30 cellular contexts compared by ENCODE assay signal in genomic region chrX:138754861-138755260, GRCh38. TPM values are rescaled to one million over a fixed set of nuclear protein-coding genes. Genes with fewer than 3 reads are reported as not detected.
"Had no signal": no experiment of that assay in that cellular context is flagged by ENCODE, and none has a peak within 500 bp of the region (broad histone marks: within the 10 kb centered on the region; RNA-seq: fewer than 3 reads in every experiment).

No MANE protein-coding gene starts in this region.

- H3K4me1 ChIP-seq: body of pancreas, foreskin keratinocyte, heart right ventricle, right lobe of liver, uterus had no signal

- H3K4me1 Mint-ChIP-seq: naive thymus-derived CD4-positive, alpha-beta T cell had no signal

- H3K4me3 Mint-ChIP-seq: activated T-cell treated with anti-CD3 and anti-CD28 coated beads, Interleukin-2, amount 50 U/mL, for 72 hours; effector memory CD8-positive, alpha-beta T cell; naive thymus-derived CD4-positive, alpha-beta T cell; neural crest cell; type B pancreatic cell had no signal

- DNase-seq: activated CD4-positive, alpha-beta T cell treated with anti-CD3 and anti-CD28 coated beads for 4 hours; activated CD4-positive, alpha-beta T cell treated with anti-CD3 and anti-CD28 coated beads, Interleukin-2, amount 50 U/mL, for 4 hours; activated naive CD4-positive, alpha-beta T cell; activated T-cell treated with anti-CD3 and anti-CD28 coated beads for 4 hours; activated T-cell treated with anti-CD3 and anti-CD28 coated beads, Interleukin-2, amount 50 U/mL, for 72 hours; body of pancreas; dorsolateral prefrontal cortex; effector memory CD8-positive, alpha-beta T cell; heart right ventricle; left cardiac atrium; left ventricle myocardium superior; midbrain; naive thymus-derived CD4-positive, alpha-beta T cell; occipital lobe; posterior cingulate gyrus; right lobe of liver; stimulated activated CD4-positive, alpha-beta T cell treated with anti-CD3 and anti-CD28 coated beads, Interleukin-12 subunit alpha, Interleukin-12 subunit beta, amount 100 ng/mL, for 4 hours; stimulated activated CD4-positive, alpha-beta T cell treated with anti-CD3 and anti-CD28 coated beads, Interleukin-4, amount 100 ng/mL, for 1 hour; stimulated activated naive CD8-positive, alpha-beta T cell treated with anti-CD3 and anti-CD28 coated beads, Interleukin-15, Interleukin-2, amounts not matched to agents 100 U/mL and 50 U/mL, for 24 hours; uterus had no signal

- H3K36me3 Mint-ChIP-seq: activated naive CD4-positive, alpha-beta T cell treated with anti-CD3 and anti-CD28 coated beads, Interleukin-2, amount 50 U/mL, for 72 hours; naive thymus-derived CD4-positive, alpha-beta T cell; type B pancreatic cell had no signal

- H3K36me3 ChIP-seq: heart right ventricle, right lobe of liver, thoracic aorta, uterus had no signal

- ATAC-seq: activated naive CD4-positive, alpha-beta T cell treated with anti-CD3 and anti-CD28 coated beads, Interleukin-2, amount 50 U/mL, for 72 hours; activated T-cell treated with anti-CD3 and anti-CD28 coated beads, Interleukin-2, amount 50 U/mL, for 72 hours; body of pancreas; effector memory CD8-positive, alpha-beta T cell; foreskin keratinocyte; heart right ventricle; left cardiac atrium; left ventricle myocardium superior; naive thymus-derived CD4-positive, alpha-beta T cell; right lobe of liver; stimulated activated naive CD8-positive, alpha-beta T cell treated with anti-CD3 and anti-CD28 coated beads, Interleukin-15, Interleukin-2, amounts not matched to agents 100 U/mL and 50 U/mL, for 24 hours had no signal

- H3K9me3 Mint-ChIP-seq: activated naive CD4-positive, alpha-beta T cell treated with anti-CD3 and anti-CD28 coated beads, Interleukin-2, amount 50 U/mL, for 72 hours; activated T-cell treated with anti-CD3 and anti-CD28 coated beads, Interleukin-2, amount 50 U/mL, for 72 hours; naive thymus-derived CD4-positive, alpha-beta T cell; neural crest cell; type B pancreatic cell had no signal

- H3K27ac Mint-ChIP-seq: activated naive CD4-positive, alpha-beta T cell treated with anti-CD3 and anti-CD28 coated beads, Interleukin-2, amount 50 U/mL, for 72 hours; activated T-cell treated with anti-CD3 and anti-CD28 coated beads, Interleukin-2, amount 50 U/mL, for 72 hours; effector memory CD8-positive, alpha-beta T cell; naive thymus-derived CD4-positive, alpha-beta T cell; type B pancreatic cell had no signal

- H3K27ac ChIP-seq: body of pancreas, coronary artery, dorsolateral prefrontal cortex, foreskin keratinocyte, heart right ventricle, right lobe of liver, skin epidermis, thoracic aorta, uterus, VCaP had no signal

- H3K9me3 ChIP-seq: body of pancreas, heart right ventricle, right lobe of liver, thoracic aorta, uterus had no signal

- FAIRE-seq: islet of Langerhans had no signal

- H3K4me3 ChIP-seq: body of pancreas, coronary artery, dorsolateral prefrontal cortex, heart right ventricle, right lobe of liver, skin epidermis, thoracic aorta, uterus had no signal

- H3K27me3 ChIP-seq: body of pancreas, foreskin keratinocyte had no signal

- H3K27me3 Mint-ChIP-seq: effector memory CD8-positive, alpha-beta T cell; naive thymus-derived CD4-positive, alpha-beta T cell had no signal

RNA-seq across cellular contexts. Expression of gene FGF13, which starts 43.3 kb away (rescaled TPM):
- total RNA-seq: activated naive CD4-positive, alpha-beta T cell treated with anti-CD3 and anti-CD28 coated beads, Interleukin-2, amount 50 U/mL, for 72 hours; activated T-cell treated with anti-CD3 and anti-CD28 coated beads, Interleukin-2, amount 50 U/mL, for 72 hours; foreskin keratinocyte; naive thymus-derived CD4-positive, alpha-beta T cell; T-helper 1 cell treated with Interleukin-12 subunit alpha and Interleukin-12 subunit beta and Interleukin-4 antibody, amounts not matched to agents 30 ng/mL and 1 ng/mL, for 36 hours had no signal
- polyA plus RNA-seq: foreskin keratinocyte; naive thymus-derived CD4-positive, alpha-beta T cell had no signal
